In genomic region chr19:11018743-11019142, GRCh38 we compare ENCODE assay signal across 22 cellular contexts. TPM values are rescaled to one million over a fixed set of nuclear protein-coding genes. Genes with fewer than 3 reads are reported as not detected.
DNase-seq lines count a peak whose midpoint lies in the region; ATAC-seq and TF ChIP-seq lines count a peak whose summit lies in the region.
"Had no signal": no experiment of that assay in that cellular context is flagged by ENCODE, and none has a peak within 500 bp of the region (broad histone marks: within the 10 kb centered on the region; RNA-seq: fewer than 3 reads in every experiment).

No MANE protein-coding gene starts in this region.

- H3K4me3 ChIP-seq in esophagus (ENCODE audit: low read depth in 1 of 2, low read length in 2 of 2) (peak overlapping the region in 1 of 2 donors; percentile 13), upper lobe of right lung (no peak overlapping the region)
- H3K4me3 ChIP-seq: heart left ventricle, SJSA1, testis had no signal

- peaks cover 24 to 76% of the 10 kb centered on the region in 2 donors for H3K36me3 ChIP-seq in esophagus (ENCODE audit: control insufficient read depth in 2 of 2, insufficient read depth in 2 of 2, low read length in 1 of 2)
- peaks cover 97% of the 10 kb centered on the region for H3K36me3 ChIP-seq in upper lobe of right lung

- H3K4me3 Mint-ChIP-seq in WTC11 (no peak overlapping the region), nephron (no peak overlapping the region)
- H3K4me3 Mint-ChIP-seq: activated B cell treated with CpG ODN at 0.5 μM for 24 hours; activated T-cell treated with anti-CD3 and anti-CD28 coated beads, Interleukin-2, amount 50 U/mL, for 72 hours; CD8-positive, alpha-beta memory T cell had no signal

- H3K4me1 Mint-ChIP-seq in WTC11 (no peaks in the 10 kb centered on the region), nephron (peaks cover 5% of the 10 kb centered on the region)
- H3K4me1 Mint-ChIP-seq: activated B cell treated with CpG ODN at 0.5 μM for 24 hours; CD8-positive, alpha-beta memory T cell had no signal

- H3K9me3 ChIP-seq in esophagus (ENCODE audit: control insufficient read depth in 2 of 2, insufficient read depth in 1 of 2, low read depth in 1 of 2, low read length in 1 of 2) (peaks cover 0 to 2% of the 10 kb centered on the region in 2 donors), upper lobe of right lung (no peaks in the 10 kb centered on the region)
- H3K9me3 ChIP-seq: heart left ventricle, SJSA1, testis had no signal

- intact Hi-C loops in upper lobe of right lung (cut with DNase I): no loop called here

- H3K27ac Mint-ChIP-seq in WTC11 (0 out of 2 replicates have a peak overlapping the region, but pooled peaks have one; percentile 44), nephron (peak overlapping the region in 2 of 3 experiments; percentile 19 to 86)
- H3K27ac Mint-ChIP-seq: activated B cell treated with CpG ODN at 0.5 μM for 24 hours; activated T-cell treated with anti-CD3 and anti-CD28 coated beads, Interleukin-2, amount 50 U/mL, for 72 hours; CD8-positive, alpha-beta memory T cell had no signal

- H3K4me1 ChIP-seq in esophagus (ENCODE audit: control insufficient read depth in 2 of 2, insufficient read depth in 2 of 2, low read length in 1 of 2): peaks cover 0 to 7% of the 10 kb centered on the region in 2 donors
- no peaks in the 10 kb centered on the region for H3K4me1 ChIP-seq in upper lobe of right lung
- H3K4me1 ChIP-seq: SJSA1 had no signal

- CTCF ChIA-PET in WTC11 (lab: Charles Lee): interaction anchor here (1.6 kb wide), 1 partner anchor 108 kb away, joined by 4 read pairs; no protein-coding TSS in a partner anchor

- H3K9me3 Mint-ChIP-seq in WTC11: no peaks in the 10 kb centered on the region
- H3K9me3 Mint-ChIP-seq in nephron: no peaks in the 10 kb centered on the region
- H3K9me3 Mint-ChIP-seq: activated B cell treated with CpG ODN at 0.5 μM for 24 hours; activated T-cell treated with anti-CD3 and anti-CD28 coated beads, Interleukin-2, amount 50 U/mL, for 72 hours; CD8-positive, alpha-beta memory T cell had no signal

- 84 to 87% methylated on average over 13 of the region's 13 CpGs for WGBS in esophagus, 2 donors

- H3K27me3 ChIP-seq in esophagus (ENCODE audit: control insufficient read depth in 1 of 2, insufficient read depth in 2 of 2, low read length in 2 of 2) (no peaks in the 10 kb centered on the region), upper lobe of right lung (no peaks in the 10 kb centered on the region)
- H3K27me3 ChIP-seq: heart left ventricle, SJSA1, testis had no signal

- peaks cover 85% of the 10 kb centered on the region for H3K36me3 Mint-ChIP-seq in WTC11
- peaks cover 82% of the 10 kb centered on the region for H3K36me3 Mint-ChIP-seq in nephron (ENCODE audit: low read depth)

- H3K27ac ChIP-seq in esophagus (ENCODE audit: low read depth in 2 of 2, low read length in 1 of 2) (peak overlapping the region; percentile 62 to 70), upper lobe of right lung (no peak overlapping the region)
- H3K27ac ChIP-seq: heart left ventricle, SJSA1 had no signal

- H3K27me3 Mint-ChIP-seq in WTC11 (ENCODE audit: low read depth): no peaks in the 10 kb centered on the region
- H3K27me3 Mint-ChIP-seq in nephron (ENCODE audit: low read depth): no peaks in the 10 kb centered on the region
- H3K27me3 Mint-ChIP-seq: activated B cell treated with CpG ODN at 0.5 μM for 24 hours had no signal

- no peak for ATAC-seq in WTC11
- ATAC-seq in upper lobe of right lung: peak; percentile 49
- no peak for ATAC-seq in GM21447 (IDR thresholded peaks at IDR 0.05; ENCODE audit: unreplicated experiment)
- ATAC-seq: activated T-cell treated with anti-CD3 and anti-CD28 coated beads, Interleukin-2, amount 50 U/mL, for 72 hours; heart left ventricle; Panc1 had no signal

- POLR2A ChIA-PET in WTC11 (lab: Charles Lee): no interaction called here

- TF ChIP-seq CTCF in WTC11 (IDR thresholded peaks at IDR 0.05): no peak
- TF ChIP-seq CTCF in nephron (IDR thresholded peaks at IDR 0.05; ENCODE audit: unreplicated experiment in 3 of 3): no peak
- TF ChIP-seq CTCF in upper lobe of right lung (IDR thresholded peaks at IDR 0.05): no peak

- DNase-seq in WTC11 (ENCODE audit: low spot score) (no peak), upper lobe of right lung (no peak), DMS 273 treated with DMSO at 0.1 percent for 48 hours (lab: John Stamatoyannopoulos, UW) (no peak), NCI-H226 (no peak)
- DNase-seq: activated B cell treated with CpG ODN at 0.5 μM for 24 hours; activated CD8-positive, alpha-beta memory T cell treated with anti-CD3 and anti-CD28 coated beads for 24 hours; activated naive CD4-positive, alpha-beta T cell treated with anti-CD3 and anti-CD28 coated beads, Interleukin-2, amount 50 U/mL, for 16 hours; activated T-cell treated with anti-CD3 and anti-CD28 coated beads, Interleukin-2, amount 50 U/mL, for 72 hours; aorta; CD8-positive, alpha-beta memory T cell; cerebellar nuclear complex; heart left ventricle; Karpas-422; NCI-H2029; stimulated activated CD4-positive, alpha-beta T cell treated with anti-CD3 and anti-CD28 coated beads, Interleukin-15, amount 100 ng/mL, for 24 hours; T-helper 9 cell; testis had no signal

TF ChIP-seq in WTC11, 78 proteins besides CTCF, POLR2A, EP300 and RAD21:
- TF ChIP-seq ZNF317 (CRISPR knock-in tag; IDR thresholded peaks at IDR 0.05; ENCODE audit: borderline replicate concordance, low read depth): no peak
- no peak for TF ChIP-seq E2F4 (CRISPR knock-in tag; IDR thresholded peaks at IDR 0.05; ENCODE audit: borderline replicate concordance, low read depth)
- no peak for TF ChIP-seq CREM (CRISPR knock-in tag; IDR thresholded peaks at IDR 0.05)
- no peak for TF ChIP-seq PRRX2 (CRISPR knock-in tag; IDR thresholded peaks at IDR 0.05)
- TF ChIP-seq SOX15 (CRISPR knock-in tag; IDR thresholded peaks at IDR 0.05): no peak
- TF ChIP-seq ZNF512 (CRISPR knock-in tag; IDR thresholded peaks at IDR 0.05; ENCODE audit: borderline replicate concordance): no peak
- no peak for TF ChIP-seq E2F5 (CRISPR knock-in tag; IDR thresholded peaks at IDR 0.05)
- TF ChIP-seq ZBTB43 (CRISPR knock-in tag; IDR thresholded peaks at IDR 0.05): no peak
- TF ChIP-seq MXD4 (CRISPR knock-in tag; IDR thresholded peaks at IDR 0.05; ENCODE audit: borderline replicate concordance): no peak
- no peak for TF ChIP-seq IRF1 (CRISPR knock-in tag; IDR thresholded peaks at IDR 0.05)

RNA-seq across cellular contexts. Expression of gene SMARCA4, which starts 57.9 kb away (rescaled TPM):
- total RNA-seq in WTC11 (2021) (268 to 295 TPM (median 284 TPM) in 3 replicates), upper lobe of right lung (95.6 TPM)
- 100 to 1,000 TPM in 1 of 2 donors, 10 to 100 TPM in 1; 66.8 to 113 TPM for polyA plus RNA-seq in esophagus
